21 cellular contexts compared by ENCODE assay signal in genomic region chr11:27848423-27848822, GRCh38.
A peak's percentile ranks its signal among the peaks of the same experiment; 100 is the strongest.
DNase-seq lines count a peak whose midpoint lies in the region; ATAC-seq, FAIRE-seq and TF ChIP-seq lines count a peak whose summit lies in the region.
"Had no signal": no experiment of that assay in that cellular context is flagged by ENCODE, and none has a peak within 500 bp of the region (broad histone marks: within the 10 kb centered on the region; RNA-seq: fewer than 3 reads in every experiment).

No MANE protein-coding gene starts in this region.

- TF ChIP-seq CTCF in VCaP (conservative IDR thresholded peaks at IDR 0.05) (peak; percentile 62), foreskin keratinocyte (conservative IDR thresholded peaks at IDR 0.05) (peak; percentile 19), progenitor cell of endocrine pancreas (IDR thresholded peaks at IDR 0.05; ENCODE audit: unreplicated experiment) (peak; percentile 13), foreskin fibroblast (IDR thresholded peaks at IDR 0.05; ENCODE audit: low read depth, low read length) (no peak), Peyer's patch (IDR thresholded peaks at IDR 0.05) (no peak)

- no peak for TF ChIP-seq POLR2A in Peyer's patch (IDR thresholded peaks at IDR 0.05)

- peaks cover 4% of the 10 kb centered on the region for H3K9me3 Mint-ChIP-seq in progenitor cell of endocrine pancreas (ENCODE audit: low read depth)
- H3K9me3 Mint-ChIP-seq: CD8-positive, alpha-beta T cell; GM23338 had no signal

- H3K27ac ChIP-seq in VCaP (peak overlapping the region; percentile 69), foreskin keratinocyte (no peak overlapping the region), Peyer's patch (no peak overlapping the region)
- H3K27ac ChIP-seq: BLaER1, C4-2B had no signal

- peak overlapping the region; percentile 23 for H3K27ac Mint-ChIP-seq in progenitor cell of endocrine pancreas
- H3K27ac Mint-ChIP-seq: B cell; CD4-positive, CD25-positive, alpha-beta regulatory T cell; CD8-positive, alpha-beta T cell; GM23338; H9 had no signal

- no peak for ATAC-seq in foreskin keratinocyte
- ATAC-seq: CD8-positive, alpha-beta T cell; GM12878; GM23338; HCT116 had no signal

- H3K4me3 ChIP-seq in foreskin fibroblast (ENCODE audit: low read depth in 1 of 2, low read length in 2 of 2) (no peak overlapping the region), Peyer's patch (no peak overlapping the region)
- H3K4me3 ChIP-seq: BLaER1, GM12878, GM23338 had no signal

- peak overlapping the region; percentile 19 for H3K4me3 Mint-ChIP-seq in progenitor cell of endocrine pancreas (ENCODE audit: low read depth)
- H3K4me3 Mint-ChIP-seq: B cell; CD4-positive, CD25-positive, alpha-beta regulatory T cell; CD8-positive, alpha-beta T cell; GM23338; H9 had no signal

- peaks cover 21% of the 10 kb centered on the region for H3K4me1 Mint-ChIP-seq in progenitor cell of endocrine pancreas (ENCODE audit: low read depth)
- H3K4me1 Mint-ChIP-seq: B cell; CD4-positive, CD25-positive, alpha-beta regulatory T cell; GM23338; H9 had no signal

- no peaks in the 10 kb centered on the region for H3K36me3 ChIP-seq in Peyer's patch
- H3K36me3 ChIP-seq: BLaER1 had no signal

- no peak for FAIRE-seq in GM19239 (lab: Jason Lieb, UNC)
- FAIRE-seq: D721Med, GM12878 had no signal

- no peaks in the 10 kb centered on the region for H3K9me3 ChIP-seq in Peyer's patch
- H3K9me3 ChIP-seq: BLaER1, Caco-2 had no signal

- H3K36me3 Mint-ChIP-seq in progenitor cell of endocrine pancreas (ENCODE audit: insufficient read depth) = no peaks in the 10 kb centered on the region
- H3K36me3 Mint-ChIP-seq: CD4-positive, CD25-positive, alpha-beta regulatory T cell; CD8-positive, alpha-beta T cell had no signal

- H3K27me3 ChIP-seq in foreskin keratinocyte (peaks cover 36% of the 10 kb centered on the region), Peyer's patch (no peaks in the 10 kb centered on the region)
- H3K27me3 ChIP-seq: BLaER1 had no signal

- DNase-seq in foreskin keratinocyte = no peak
- no peak for DNase-seq in progenitor cell of endocrine pancreas (ENCODE audit: low spot score, unreplicated experiment)
- DNase-seq in GM19239 (ENCODE audit: insufficient read length, low spot score) = no peak
- no peak for DNase-seq in foreskin fibroblast
- no peak for DNase-seq in Peyer's patch
- DNase-seq: Caco-2; CD4-positive, CD25-positive, alpha-beta regulatory T cell; CD8-positive, alpha-beta T cell; DMS 273 treated with DMSO at 0.1 percent for 48 hours; DMS79; EL; GDM1; H9 had no signal

- no peaks in the 10 kb centered on the region for H3K27me3 Mint-ChIP-seq in progenitor cell of endocrine pancreas
- H3K27me3 Mint-ChIP-seq: B cell; CD4-positive, CD25-positive, alpha-beta regulatory T cell had no signal

- H3K4me1 ChIP-seq in foreskin keratinocyte = no peaks in the 10 kb centered on the region
- no peaks in the 10 kb centered on the region for H3K4me1 ChIP-seq in Peyer's patch
- H3K4me1 ChIP-seq: BLaER1 had no signal

Comparison
In these comparisons a context has a peak if more than half of its experiments do, and no peak if none do; other contexts are left out.
1. CTCF ChIP-seq: peak in VCaP (single experiment), foreskin keratinocyte (single experiment) and progenitor cell of endocrine pancreas (single experiment); none in foreskin fibroblast (single experiment) and Peyer's patch (0 of 6).